In the genomic region with DNA sequence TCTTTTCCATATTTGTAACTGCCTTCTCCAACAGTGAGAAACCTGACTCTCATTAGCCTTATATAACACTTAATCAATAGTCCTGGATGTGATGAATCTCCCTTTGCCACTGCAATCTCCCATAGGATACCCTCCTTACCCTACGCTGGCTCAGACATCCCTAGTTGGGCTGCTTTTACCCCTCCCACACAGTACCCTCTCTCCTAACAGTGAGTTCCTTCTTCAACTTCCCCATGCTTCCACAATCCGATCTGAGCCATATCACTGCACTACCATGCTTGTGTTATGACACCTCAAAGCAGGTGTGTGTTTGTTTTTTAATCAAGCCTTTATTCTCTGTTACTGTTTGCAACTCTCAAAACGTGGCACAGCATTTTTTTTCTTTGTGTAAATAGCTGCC, we compare ENCODE assay signal across 30 cellular contexts.
"Had no signal": no experiment of that assay in that cellular context is flagged by ENCODE, and none has a peak within 500 bp of the region (broad histone marks: within the 10 kb centered on the region; RNA-seq: fewer than 3 reads in every experiment).

No MANE protein-coding gene starts in this region.

- H3K9me3 Mint-ChIP-seq: activated CD4-positive, alpha-beta memory T cell treated with anti-CD3 and anti-CD28 coated beads, Interleukin-2, amount 10 ng/mL, durations not matched to agents 7 days and 5 days; activated CD4-positive, alpha-beta T cell treated with anti-CD3 and anti-CD28 coated beads, Interleukin-2, amount 10 ng/mL, durations not matched to agents 7 days and 5 days; activated T-cell treated with anti-CD3 and anti-CD28 coated beads, Interleukin-2, amount 50 U/mL, for 24 hours; effector memory CD8-positive, alpha-beta T cell; stimulated activated naive B cell treated with anti-CD40 and anti-IgM and Interleukin-4, amounts not matched to agents 10 μg/mL and 1 μg/mL and 100 μg/mL, for 72 hours had no signal

- DNase-seq: activated CD4-positive, alpha-beta memory T cell treated with anti-CD3 and anti-CD28 coated beads, Interleukin-2, amount 10 ng/mL, durations not matched to agents 7 days and 5 days; activated CD4-positive, alpha-beta T cell treated with anti-CD3 and anti-CD28 coated beads, Interleukin-2, amount 10 ng/mL, durations not matched to agents 7 days and 5 days; activated CD4-positive, CD25-positive, alpha-beta regulatory T cell treated with anti-CD3 and anti-CD28 coated beads, Interleukin-2, amount 50 U/mL, for 72 hours; activated CD8-positive, alpha-beta memory T cell treated with anti-CD3 and anti-CD28 coated beads, Interleukin-2, amount 50 U/mL, for 48 hours; activated T-cell treated with anti-CD3 and anti-CD28 coated beads, Interleukin-2, amount 50 U/mL, for 24 hours; adrenal gland; aorta; body of pancreas; cerebellar nuclear complex; colonic mucosa; effector memory CD8-positive, alpha-beta T cell; erythroblast; head of caudate nucleus; hippocampal formation; left colon; mesenchymal stem cell; natural killer cell; stimulated activated CD4-positive, alpha-beta T cell treated with anti-CD3 and anti-CD28 coated beads, Interleukin-15, amount 100 ng/mL, for 24 hours; stimulated activated CD4-positive, alpha-beta T cell treated with anti-CD3 and anti-CD28 coated beads, Interleukin-2, amount 100 ng/mL, for 24 hours; stimulated activated naive B cell treated with anti-CD40 and anti-IgM and Interleukin-4, amounts not matched to agents 10 μg/mL and 1 μg/mL and 100 μg/mL, for 72 hours; stomach; T-helper 17 cell; T1000; thyroid gland; upper lobe of left lung had no signal

- H3K27me3 ChIP-seq: adrenal gland, body of pancreas, cardiac muscle cell, colonic mucosa, gastroesophageal sphincter, neural progenitor cell, right atrium auricular region, stomach, thyroid gland, upper lobe of left lung had no signal

- H3K4me1 ChIP-seq: adrenal gland, colonic mucosa, gastroesophageal sphincter, neural progenitor cell, right atrium auricular region, stomach, thyroid gland, upper lobe of left lung had no signal

- H3K27ac Mint-ChIP-seq: activated CD4-positive, alpha-beta memory T cell treated with anti-CD3 and anti-CD28 coated beads, Interleukin-2, amount 10 ng/mL, durations not matched to agents 7 days and 5 days; activated CD4-positive, alpha-beta T cell treated with anti-CD3 and anti-CD28 coated beads, Interleukin-2, amount 10 ng/mL, durations not matched to agents 7 days and 5 days; activated naive CD8-positive, alpha-beta T cell; activated T-cell treated with anti-CD3 and anti-CD28 coated beads, Interleukin-2, amount 50 U/mL, for 24 hours; effector memory CD8-positive, alpha-beta T cell; natural killer cell; neural progenitor cell; stimulated activated naive B cell treated with anti-CD40 and anti-IgM and Interleukin-4, amounts not matched to agents 10 μg/mL and 1 μg/mL and 100 μg/mL, for 72 hours; T-helper 17 cell had no signal

- H3K9me3 ChIP-seq: adrenal gland, body of pancreas, colonic mucosa, gastroesophageal sphincter, right atrium auricular region, stomach, thyroid gland, upper lobe of left lung had no signal

- H3K4me1 Mint-ChIP-seq: activated CD4-positive, alpha-beta memory T cell treated with anti-CD3 and anti-CD28 coated beads, Interleukin-2, amount 10 ng/mL, durations not matched to agents 7 days and 5 days; activated CD4-positive, alpha-beta T cell treated with anti-CD3 and anti-CD28 coated beads, Interleukin-2, amount 10 ng/mL, durations not matched to agents 7 days and 5 days; natural killer cell; neural progenitor cell; T-helper 17 cell had no signal

- H3K4me3 Mint-ChIP-seq: activated CD4-positive, alpha-beta memory T cell treated with anti-CD3 and anti-CD28 coated beads, Interleukin-2, amount 10 ng/mL, durations not matched to agents 7 days and 5 days; activated CD4-positive, alpha-beta T cell treated with anti-CD3 and anti-CD28 coated beads, Interleukin-2, amount 10 ng/mL, durations not matched to agents 7 days and 5 days; activated naive CD8-positive, alpha-beta T cell; activated T-cell treated with anti-CD3 and anti-CD28 coated beads, Interleukin-2, amount 50 U/mL, for 24 hours; effector memory CD8-positive, alpha-beta T cell; natural killer cell; neural progenitor cell; stimulated activated naive B cell treated with anti-CD40 and anti-IgM and Interleukin-4, amounts not matched to agents 10 μg/mL and 1 μg/mL and 100 μg/mL, for 72 hours; T-helper 17 cell had no signal

- ATAC-seq: body of pancreas; effector memory CD8-positive, alpha-beta T cell; gastroesophageal sphincter; left colon; natural killer cell; stimulated activated naive B cell treated with anti-CD40 and anti-IgM and Interleukin-4, amounts not matched to agents 10 μg/mL and 1 μg/mL and 100 μg/mL, for 72 hours; T-helper 17 cell had no signal

- H3K36me3 ChIP-seq: adrenal gland, cardiac muscle cell, colonic mucosa, gastroesophageal sphincter, neural progenitor cell, right atrium auricular region, stomach, thyroid gland, upper lobe of left lung had no signal

- H3K36me3 Mint-ChIP-seq: activated naive CD8-positive, alpha-beta T cell; natural killer cell; neural progenitor cell; stimulated activated naive B cell treated with anti-CD40 and anti-IgM and Interleukin-4, amounts not matched to agents 10 μg/mL and 1 μg/mL and 100 μg/mL, for 72 hours had no signal

- H3K27ac ChIP-seq: adrenal gland, body of pancreas, cardiac muscle cell, colonic mucosa, gastroesophageal sphincter, neural progenitor cell, right atrium auricular region, stomach, thyroid gland, upper lobe of left lung had no signal

- H3K4me3 ChIP-seq: adrenal gland, body of pancreas, cardiac muscle cell, colonic mucosa, gastroesophageal sphincter, neural progenitor cell, right atrium auricular region, stomach, thyroid gland, upper lobe of left lung had no signal
